ENCODE assay signal across 19 cellular contexts in the genomic region with DNA sequence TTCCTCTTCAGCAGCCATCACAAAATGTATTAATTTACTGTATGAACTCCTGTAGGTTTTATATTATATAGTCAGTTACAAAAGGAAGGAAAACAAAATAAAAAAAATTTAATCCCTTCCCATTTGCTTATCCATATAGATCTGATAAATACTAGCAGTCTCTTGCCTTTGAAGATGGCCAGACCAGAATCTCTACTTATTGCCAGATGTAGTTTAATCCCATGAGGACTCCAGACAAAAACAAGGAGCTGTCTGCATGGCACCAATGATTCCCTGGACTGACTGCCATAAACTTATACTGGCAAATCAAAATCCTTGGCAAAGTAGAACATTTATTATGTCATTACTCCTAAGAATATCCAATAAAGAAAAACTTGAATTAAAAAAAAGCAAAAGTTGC.
"Had no signal": no experiment of that assay in that cellular context is flagged by ENCODE, and none has a peak within 500 bp of the region (broad histone marks: within the 10 kb centered on the region; RNA-seq: fewer than 3 reads in every experiment).

No MANE protein-coding gene starts in this region.

- H3K27ac ChIP-seq: SJSA1 had no signal

- H3K27me3 ChIP-seq: MG63, SJSA1 had no signal

- H3K4me3 ChIP-seq: MG63, SJSA1 had no signal

- H3K36me3 ChIP-seq: MG63, SJSA1 had no signal

- H3K9me3 ChIP-seq: MG63, SJSA1 had no signal

- DNase-seq: IMR-90, Karpas-422, KG1, MG63, NCI-H1092, NCI-H1105 treated with DMSO at 0.1 percent for 48 hours, NCI-H1417 treated with DMSO at 0.1 percent for 48 hours, NCI-H146, NCI-H1694 treated with DMSO at 0.1 percent for 48 hours, NCI-H2029, NCI-H2081 treated with DMSO at 0.1 percent for 48 hours, NCI-H2227 treated with DMSO at 0.1 percent for 48 hours, NCI-H510A, NCI-H524 treated with DMSO at 0.1 percent for 48 hours, Right ventricle myocardium superior, RPMI8226, SIG-M5 had no signal

- ATAC-seq: HepG2 had no signal

- H3K4me1 ChIP-seq: SJSA1 had no signal
